27 cellular contexts compared by ENCODE assay signal in the genomic region with DNA sequence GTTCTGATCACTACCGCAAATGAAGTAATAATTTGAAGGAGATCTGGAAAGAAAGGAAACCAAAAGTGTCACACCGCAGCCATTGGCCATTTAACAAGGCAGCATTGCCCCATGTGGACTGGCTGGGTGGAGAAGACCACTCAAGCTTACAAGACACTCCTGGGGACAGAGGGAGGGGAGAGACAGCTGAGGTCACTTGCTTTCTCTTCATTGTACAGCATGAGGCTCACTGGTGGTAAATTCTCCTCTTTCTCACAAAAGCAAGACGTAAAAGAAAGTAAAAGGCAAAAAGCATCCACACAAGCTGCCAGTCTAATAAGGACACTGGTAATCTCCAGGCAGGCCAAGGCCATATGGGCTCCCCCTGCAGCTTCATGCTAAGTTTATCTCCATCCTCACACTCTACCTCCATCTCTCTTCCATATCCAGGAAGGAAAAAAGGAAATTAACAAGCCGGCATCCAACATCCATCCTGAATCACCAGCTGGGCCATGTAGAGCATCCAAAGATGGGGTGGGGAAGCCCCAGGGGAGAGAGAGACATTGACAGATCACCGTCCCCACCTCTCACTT.
DNase-seq lines count a peak whose midpoint lies in the region; ATAC-seq and TF ChIP-seq lines count a peak whose summit lies in the region.
"Had no signal": no experiment of that assay in that cellular context is flagged by ENCODE, and none has a peak within 500 bp of the region (broad histone marks: within the 10 kb centered on the region; RNA-seq: fewer than 3 reads in every experiment).

No MANE protein-coding gene starts in this region.

- H3K27me3 Mint-ChIP-seq in nephron progenitor cell (ENCODE audit: low read depth, poor library complexity): peaks cover 2% of the 10 kb centered on the region
- H3K27me3 Mint-ChIP-seq: naive B cell had no signal

- H3K36me3 ChIP-seq in heart left ventricle (no peaks in the 10 kb centered on the region), heart right ventricle (no peaks in the 10 kb centered on the region), tibial artery (no peaks in the 10 kb centered on the region), sigmoid colon (no peaks in the 10 kb centered on the region)
- H3K36me3 ChIP-seq: uterus had no signal

- TF ChIP-seq CTCF in heart left ventricle (IDR thresholded peaks at IDR 0.05) (no peak), heart right ventricle (IDR thresholded peaks at IDR 0.05) (no peak), nephron progenitor cell (IDR thresholded peaks at IDR 0.05) (no peak), tibial artery (IDR thresholded peaks at IDR 0.05) (no peak), sigmoid colon (IDR thresholded peaks at IDR 0.05) (no peak)

- 78 to 88% (median 82%) methylated on average over 5 of the region's 5 CpGs for WGBS in heart left ventricle, 4 donors
- 81 to 88% methylated on average over 5 of the region's 5 CpGs for WGBS in heart right ventricle, 2 donors
- WGBS in sigmoid colon, 2 donors: 94 to 95% methylated on average over 5 of the region's 5 CpGs

- intact Hi-C loops in heart left ventricle (cut with DNase I) (no loop called here), heart right ventricle (cut with DNase I) (no loop called here), tibial artery (cut with DNase I; ENCODE audit: low total_unique reads) (no loop called here), sigmoid colon (cut with DNase I) (no loop called here)

- DNase-seq in heart left ventricle (no peak), heart right ventricle (no peak), nephron progenitor cell (no peak), tibial artery (no peak), sigmoid colon (no peak)
- no peak for DNase-seq in stimulated activated CD4-positive, alpha-beta T cell treated with anti-CD3 and anti-CD28 coated beads, Interleukin-15, amount 100 ng/mL, for 24 hours
- DNase-seq: activated CD4-positive, alpha-beta T cell treated with anti-CD3 and anti-CD28 coated beads for 48 hours; activated effector memory CD4-positive, alpha-beta T cell treated with anti-CD3 and anti-CD28 coated beads, Interleukin-2, amount 50 U/mL, for 16 hours; activated naive CD8-positive, alpha-beta T cell treated with anti-CD3 and anti-CD28 coated beads, Interleukin-2, amount 10 ng/mL, durations not matched to agents 7 days and 5 days; activated T-cell treated with anti-CD3 and anti-CD28 coated beads, Interleukin-2, amount 50 U/mL, for 1 hour; AML-193; CD4-positive, alpha-beta memory T cell; H7; left colon; mesendoderm; naive B cell; NCI-H1048; NCI-H187 treated with DMSO at 0.1 percent for 48 hours; NCI-H526; SHP77 treated with DMSO at 0.1 percent for 48 hours; stimulated activated CD4-positive, alpha-beta T cell treated with anti-CD3 and anti-CD28 coated beads, Interleukin-4, amount 100 ng/mL, for 1 hour had no signal

- H3K9me3 Mint-ChIP-seq in nephron progenitor cell: no peaks in the 10 kb centered on the region
- H3K9me3 Mint-ChIP-seq: activated naive CD8-positive, alpha-beta T cell treated with anti-CD3 and anti-CD28 coated beads, Interleukin-2, amount 10 ng/mL, durations not matched to agents 7 days and 5 days; CD4-positive, alpha-beta memory T cell; naive B cell; T-helper 2 cell treated with Interferon-gamma antibody and Interleukin-4, amounts not matched to agents 5 μg/mL and 100 μg/mL, for 36 hours had no signal

- H3K36me3 Mint-ChIP-seq in nephron progenitor cell (ENCODE audit: low read depth): peaks cover 4% of the 10 kb centered on the region
- H3K36me3 Mint-ChIP-seq: activated naive CD8-positive, alpha-beta T cell treated with anti-CD3 and anti-CD28 coated beads, Interleukin-2, amount 10 ng/mL, durations not matched to agents 7 days and 5 days; CD4-positive, alpha-beta memory T cell had no signal

- H3K27ac Mint-ChIP-seq in nephron progenitor cell: peak overlapping the region; percentile 28
- H3K27ac Mint-ChIP-seq: activated naive CD8-positive, alpha-beta T cell treated with anti-CD3 and anti-CD28 coated beads, Interleukin-2, amount 10 ng/mL, durations not matched to agents 7 days and 5 days; CD4-positive, alpha-beta memory T cell; T-helper 2 cell treated with Interferon-gamma antibody and Interleukin-4, amounts not matched to agents 5 μg/mL and 100 μg/mL, for 36 hours had no signal

- H3K27me3 ChIP-seq in heart left ventricle: no peaks in the 10 kb centered on the region
- no peaks in the 10 kb centered on the region for H3K27me3 ChIP-seq in heart right ventricle
- no peaks in the 10 kb centered on the region for H3K27me3 ChIP-seq in tibial artery
- H3K27me3 ChIP-seq in sigmoid colon: no peaks in the 10 kb centered on the region
- H3K27me3 ChIP-seq: testis, uterus had no signal

- no peak for TF ChIP-seq EP300 in sigmoid colon (IDR thresholded peaks at IDR 0.05)

- peaks cover 0 to 70% (median 30%) of the 10 kb centered on the region in 12 donors for H3K4me1 ChIP-seq in heart left ventricle
- peaks cover 5 to 69% (median 33%) of the 10 kb centered on the region in 9 donors for H3K4me1 ChIP-seq in heart right ventricle
- peaks cover 0 to 32% (median 25%) of the 10 kb centered on the region in 4 donors for H3K4me1 ChIP-seq in tibial artery
- peaks cover 0 to 8% (median 0%) of the 10 kb centered on the region in 4 donors for H3K4me1 ChIP-seq in sigmoid colon
- H3K4me1 ChIP-seq: uterus had no signal

- peaks cover 58% of the 10 kb centered on the region for H3K4me1 Mint-ChIP-seq in nephron progenitor cell
- H3K4me1 Mint-ChIP-seq: CD4-positive, alpha-beta memory T cell had no signal

- H3K9me3 ChIP-seq in heart left ventricle: no peaks in the 10 kb centered on the region
- no peaks in the 10 kb centered on the region for H3K9me3 ChIP-seq in heart right ventricle
- H3K9me3 ChIP-seq in tibial artery: no peaks in the 10 kb centered on the region
- H3K9me3 ChIP-seq in sigmoid colon: no peaks in the 10 kb centered on the region
- H3K9me3 ChIP-seq: testis, uterus had no signal

- H3K4me3 ChIP-seq in heart left ventricle (no peak overlapping the region), heart right ventricle (no peak overlapping the region), tibial artery (no peak overlapping the region), sigmoid colon (no peak overlapping the region)
- H3K4me3 ChIP-seq: testis, uterus had no signal

- ATAC-seq in heart left ventricle (no peak), heart right ventricle (no peak), GM18498 (IDR thresholded peaks at IDR 0.05; ENCODE audit: unreplicated experiment) (no peak)
- ATAC-seq: left colon had no signal

- TF ChIP-seq POLR2A in heart left ventricle (IDR thresholded peaks at IDR 0.05) (no peak), sigmoid colon (IDR thresholded peaks at IDR 0.05) (no peak)

- peak overlapping the region in 7 of 12 donors; percentile 27 to 87 (median 78) for H3K27ac ChIP-seq in heart left ventricle
- H3K27ac ChIP-seq in heart right ventricle: peak overlapping the region in 5 of 10 donors; percentile 79 to 87 (median 82)
- peak overlapping the region; percentile 61 for H3K27ac ChIP-seq in cingulate gyrus (ENCODE audit: low read depth, low read length)
- H3K27ac ChIP-seq in tibial artery: peak overlapping the region; percentile 73 to 84
- no peak overlapping the region for H3K27ac ChIP-seq in sigmoid colon
- H3K27ac ChIP-seq: testis, uterus, VCaP had no signal

- H3K4me3 Mint-ChIP-seq in nephron progenitor cell: no peak overlapping the region
- H3K4me3 Mint-ChIP-seq: activated naive CD8-positive, alpha-beta T cell treated with anti-CD3 and anti-CD28 coated beads, Interleukin-2, amount 10 ng/mL, durations not matched to agents 7 days and 5 days; CD4-positive, alpha-beta memory T cell; T-helper 2 cell treated with Interferon-gamma antibody and Interleukin-4, amounts not matched to agents 5 μg/mL and 100 μg/mL, for 36 hours had no signal

Comparison
In these comparisons a context has a peak if more than half of its experiments do, and no peak if none do; other contexts are left out.
1. H3K27ac ChIP-seq: peak in heart left ventricle (7 of 12), cingulate gyrus (single experiment) and tibial artery (2 of 2); none in sigmoid colon (0 of 4).